ENCODE assay signal across 20 cellular contexts in genomic region chr3:59850352-59850870, GRCh38.
"Had no signal": no experiment of that assay in that cellular context is flagged by ENCODE, and none has a peak within 500 bp of the region (broad histone marks: within the 10 kb centered on the region; RNA-seq: fewer than 3 reads in every experiment).

No MANE protein-coding gene starts in this region.

- H3K4me3 Mint-ChIP-seq: naive B cell; nephron; stimulated activated memory B cell treated with anti-CD40 and anti-IgM and Interleukin-4, amounts not matched to agents 10 μg/mL and 1 μg/mL and 100 μg/mL, for 72 hours; stimulated activated naive CD8-positive, alpha-beta T cell treated with anti-CD3 and anti-CD28 coated beads, Interleukin-15, Interleukin-2, amounts not matched to agents 100 ng/mL and 50 ng/mL, for 24 hours had no signal

- H3K27ac Mint-ChIP-seq: naive B cell; nephron; stimulated activated memory B cell treated with anti-CD40 and anti-IgM and Interleukin-4, amounts not matched to agents 10 μg/mL and 1 μg/mL and 100 μg/mL, for 72 hours; stimulated activated naive CD8-positive, alpha-beta T cell treated with anti-CD3 and anti-CD28 coated beads, Interleukin-15, Interleukin-2, amounts not matched to agents 100 ng/mL and 50 ng/mL, for 24 hours had no signal

- H3K27me3 Mint-ChIP-seq: naive B cell; stimulated activated memory B cell treated with anti-CD40 and anti-IgM and Interleukin-4, amounts not matched to agents 10 μg/mL and 1 μg/mL and 100 μg/mL, for 72 hours; stimulated activated naive CD8-positive, alpha-beta T cell treated with anti-CD3 and anti-CD28 coated beads, Interleukin-15, Interleukin-2, amounts not matched to agents 100 ng/mL and 50 ng/mL, for 24 hours had no signal

- H3K4me1 Mint-ChIP-seq: nephron had no signal

- DNase-seq: effector memory CD4-positive, alpha-beta T cell; gastrocnemius medialis; heart right ventricle; islet precursor cell; left cardiac atrium; left ventricle myocardium superior; mesendoderm; naive B cell; psoas muscle; spleen; stimulated activated CD4-positive, alpha-beta T cell treated with anti-CD3 and anti-CD28 coated beads, Interleukin-15, amount 100 ng/mL, for 24 hours; stimulated activated CD4-positive, alpha-beta T cell treated with anti-CD3 and anti-CD28 coated beads, Interleukin-1b, Interleukin-23, amount 100 ng/mL, for 48 hours; stimulated activated CD4-positive, alpha-beta T cell treated with anti-CD3 and anti-CD28 coated beads, Interleukin-4, amount 100 ng/mL, for 24 hours; tibial artery; upper lobe of left lung; uterus had no signal

- ATAC-seq: gastrocnemius medialis; heart right ventricle; left cardiac atrium; left ventricle myocardium superior; psoas muscle; sciatic nerve; stimulated activated memory B cell treated with anti-CD40 and anti-IgM and Interleukin-4, amounts not matched to agents 10 μg/mL and 1 μg/mL and 100 μg/mL, for 72 hours had no signal
